Comparison of ENCODE assay signal across 8 cellular contexts in the genomic region with DNA sequence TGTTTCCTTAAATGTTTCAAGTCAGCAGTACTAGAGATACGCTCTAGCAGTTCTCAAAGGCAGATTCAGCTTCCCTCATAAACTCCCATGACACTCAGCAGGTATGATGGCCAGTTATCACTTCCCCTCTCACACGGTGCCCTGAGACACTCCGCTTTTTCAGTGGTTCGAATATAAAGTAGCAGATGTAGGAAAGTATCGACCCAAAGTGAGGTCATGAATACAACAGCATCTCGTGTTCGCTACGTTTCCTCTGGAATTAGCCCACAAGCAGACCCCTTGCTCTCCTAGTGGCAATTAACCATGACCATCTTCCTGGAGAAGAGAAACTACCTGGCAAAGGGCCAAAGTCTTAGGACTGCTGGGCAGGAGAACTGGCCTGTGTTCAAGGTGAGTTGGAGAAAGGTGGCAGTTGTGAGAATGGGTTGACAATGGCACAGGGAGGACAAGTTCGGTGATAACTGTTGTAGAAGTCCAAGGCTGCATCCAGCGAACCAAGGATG.
DNase-seq lines count a peak whose midpoint lies in the region; ATAC-seq lines count a peak whose summit lies in the region.
"Had no signal": no experiment of that assay in that cellular context is flagged by ENCODE, and none has a peak within 500 bp of the region (broad histone marks: within the 10 kb centered on the region; RNA-seq: fewer than 3 reads in every experiment).

No MANE protein-coding gene starts in this region.

- DNase-seq in kidney tubule cell (ENCODE audit: low spot score) (peak; percentile 69), RPMI8226 (no peak), NCI-H82 (lab: John Stamatoyannopoulos, UW) (no peak), activated T-cell treated with anti-CD3 and anti-CD28 coated beads for 4 hours (no peak)
- DNase-seq: activated CD4-positive, CD25-positive, alpha-beta regulatory T cell treated with anti-CD3 and anti-CD28 coated beads, Interleukin-2, amount 50 U/mL, for 72 hours; stomach had no signal

- ATAC-seq in GM19025 (IDR thresholded peaks at IDR 0.05; ENCODE audit: low read depth, unreplicated experiment), result peak; percentile 59
- ATAC-seq in HG03135 (IDR thresholded peaks at IDR 0.05; ENCODE audit: unreplicated experiment), result peak; percentile 56
